ENCODE assay signal across 1 cellular context in the genomic region with DNA sequence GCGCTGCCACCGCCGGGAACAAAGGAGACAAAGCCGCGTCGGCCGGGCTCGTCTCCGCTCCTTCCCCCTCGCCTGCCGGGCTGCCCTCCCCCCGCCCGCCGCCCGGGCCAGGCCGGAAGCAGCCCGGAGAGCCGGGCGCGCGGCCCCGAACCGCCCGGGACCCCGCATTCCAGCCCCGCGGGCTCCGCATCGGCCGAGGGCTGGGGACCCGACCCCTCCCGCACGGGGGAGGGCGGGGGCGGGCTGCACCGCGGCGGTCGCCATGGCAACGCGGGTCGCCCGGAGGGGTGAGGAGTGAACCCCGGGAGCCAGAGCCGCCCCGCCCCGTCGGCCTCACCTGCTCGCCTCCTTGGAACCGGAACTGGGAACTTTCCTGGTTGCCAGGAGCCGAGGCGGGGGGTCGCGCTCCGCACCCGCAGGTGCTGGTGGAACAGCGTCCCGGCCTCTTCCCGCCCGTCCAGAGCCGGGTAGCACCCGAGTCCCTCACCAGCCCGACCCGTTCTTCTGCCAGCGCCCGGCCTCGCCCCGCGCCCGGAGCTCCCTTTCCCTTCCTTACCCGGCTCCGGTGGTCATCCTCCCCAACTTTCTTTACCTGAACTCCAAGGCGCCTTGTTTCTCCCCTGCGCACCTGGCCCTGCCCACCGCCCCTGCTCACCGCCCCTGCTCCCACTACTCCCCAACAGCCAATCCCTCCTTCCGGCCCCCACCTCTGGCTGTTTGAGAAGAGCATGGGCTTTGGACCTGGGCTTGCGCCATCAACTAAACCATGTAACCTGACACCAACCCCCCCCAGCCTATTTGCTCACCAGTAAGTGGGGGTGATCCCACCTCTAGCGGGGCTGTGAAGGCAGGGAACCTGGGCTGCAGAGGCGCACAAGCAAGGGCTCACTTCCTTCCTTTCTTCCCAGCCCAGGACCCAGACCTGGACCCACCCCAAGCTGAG.
TF ChIP-seq lines count a peak whose summit lies in the region.

A gene with protein sequence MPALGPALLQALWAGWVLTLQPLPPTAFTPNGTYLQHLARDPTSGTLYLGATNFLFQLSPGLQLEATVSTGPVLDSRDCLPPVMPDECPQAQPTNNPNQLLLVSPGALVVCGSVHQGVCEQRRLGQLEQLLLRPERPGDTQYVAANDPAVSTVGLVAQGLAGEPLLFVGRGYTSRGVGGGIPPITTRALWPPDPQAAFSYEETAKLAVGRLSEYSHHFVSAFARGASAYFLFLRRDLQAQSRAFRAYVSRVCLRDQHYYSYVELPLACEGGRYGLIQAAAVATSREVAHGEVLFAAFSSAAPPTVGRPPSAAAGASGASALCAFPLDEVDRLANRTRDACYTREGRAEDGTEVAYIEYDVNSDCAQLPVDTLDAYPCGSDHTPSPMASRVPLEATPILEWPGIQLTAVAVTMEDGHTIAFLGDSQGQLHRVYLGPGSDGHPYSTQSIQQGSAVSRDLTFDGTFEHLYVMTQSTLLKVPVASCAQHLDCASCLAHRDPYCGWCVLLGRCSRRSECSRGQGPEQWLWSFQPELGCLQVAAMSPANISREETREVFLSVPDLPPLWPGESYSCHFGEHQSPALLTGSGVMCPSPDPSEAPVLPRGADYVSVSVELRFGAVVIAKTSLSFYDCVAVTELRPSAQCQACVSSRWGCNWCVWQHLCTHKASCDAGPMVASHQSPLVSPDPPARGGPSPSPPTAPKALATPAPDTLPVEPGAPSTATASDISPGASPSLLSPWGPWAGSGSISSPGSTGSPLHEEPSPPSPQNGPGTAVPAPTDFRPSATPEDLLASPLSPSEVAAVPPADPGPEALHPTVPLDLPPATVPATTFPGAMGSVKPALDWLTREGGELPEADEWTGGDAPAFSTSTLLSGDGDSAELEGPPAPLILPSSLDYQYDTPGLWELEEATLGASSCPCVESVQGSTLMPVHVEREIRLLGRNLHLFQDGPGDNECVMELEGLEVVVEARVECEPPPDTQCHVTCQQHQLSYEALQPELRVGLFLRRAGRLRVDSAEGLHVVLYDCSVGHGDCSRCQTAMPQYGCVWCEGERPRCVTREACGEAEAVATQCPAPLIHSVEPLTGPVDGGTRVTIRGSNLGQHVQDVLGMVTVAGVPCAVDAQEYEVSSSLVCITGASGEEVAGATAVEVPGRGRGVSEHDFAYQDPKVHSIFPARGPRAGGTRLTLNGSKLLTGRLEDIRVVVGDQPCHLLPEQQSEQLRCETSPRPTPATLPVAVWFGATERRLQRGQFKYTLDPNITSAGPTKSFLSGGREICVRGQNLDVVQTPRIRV (N-terminal part only) (minus strand): TSS at position 671 of the 943 bp plus-strand sequence. CDS start 5,475 bp downstream, outside the sequence.

TF ChIP-seq in HepG2, 621 proteins besides CTCF, POLR2A, EP300 and RAD21 (continued from another document and continues in another):
- TF ChIP-seq, protein P1, sequence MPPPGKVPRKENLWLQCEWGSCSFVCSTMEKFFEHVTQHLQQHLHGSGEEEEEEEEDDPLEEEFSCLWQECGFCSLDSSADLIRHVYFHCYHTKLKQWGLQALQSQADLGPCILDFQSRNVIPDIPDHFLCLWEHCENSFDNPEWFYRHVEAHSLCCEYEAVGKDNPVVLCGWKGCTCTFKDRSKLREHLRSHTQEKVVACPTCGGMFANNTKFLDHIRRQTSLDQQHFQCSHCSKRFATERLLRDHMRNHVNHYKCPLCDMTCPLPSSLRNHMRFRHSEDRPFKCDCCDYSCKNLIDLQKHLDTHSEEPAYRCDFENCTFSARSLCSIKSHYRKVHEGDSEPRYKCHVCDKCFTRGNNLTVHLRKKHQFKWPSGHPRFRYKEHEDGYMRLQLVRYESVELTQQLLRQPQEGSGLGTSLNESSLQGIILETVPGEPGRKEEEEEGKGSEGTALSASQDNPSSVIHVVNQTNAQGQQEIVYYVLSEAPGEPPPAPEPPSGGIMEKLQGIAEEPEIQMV (CRISPR knock-in tag; IDR thresholded peaks at IDR 0.05; ENCODE audit: low read depth), result peak; percentile 92; the same call in 1 of the 2 replicates
- TF ChIP-seq ELF3 (CRISPR knock-in tag; IDR thresholded peaks at IDR 0.05) (peak; percentile 87), TBP (CRISPR knock-in tag; IDR thresholded peaks at IDR 0.05) (no peak), TBX3 (IDR thresholded peaks at IDR 0.05; ENCODE audit: borderline replicate concordance) (peak; percentile 81; the same call in 1 of the 2 replicates), KLF15 (CRISPR knock-in tag; IDR thresholded peaks at IDR 0.05; ENCODE audit: borderline replicate concordance) (peak; percentile 86; the same call in 1 of the 2 replicates), ZNF260 (CRISPR knock-in tag; IDR thresholded peaks at IDR 0.05; ENCODE audit: borderline replicate concordance, low read depth) (no peak), NONO (IDR thresholded peaks at IDR 0.05) (no peak), NONO (CRISPR knock-in tag; conservative IDR thresholded peaks at IDR 0.05) (peak; percentile 99), FOXM1 (CRISPR knock-in tag; IDR thresholded peaks at IDR 0.05) (no peak), BRD4 (CRISPR knock-in tag; IDR thresholded peaks at IDR 0.05) (peak; percentile 83), FOXO1 (CRISPR knock-in tag; IDR thresholded peaks at IDR 0.05) (peak; percentile 78; the same call in 1 of the 2 replicates), TEAD2 (CRISPR knock-in tag; IDR thresholded peaks at IDR 0.05) (0 out of 2 replicates have a peak, but pooled peaks have one; percentile 29), NFATC3 (CRISPR knock-in tag; IDR thresholded peaks at IDR 0.05) (peak; percentile 76; the same call in 1 of the 2 replicates), ZNF430 (CRISPR knock-in tag; IDR thresholded peaks at IDR 0.05) (peak; percentile 96), POLR2AphosphoS2 (IDR thresholded peaks at IDR 0.05; ENCODE audit: low read depth, low read length) (no peak), CEBPG (CRISPR knock-in tag; IDR thresholded peaks at IDR 0.05) (peak; percentile 96), ZNF564 (CRISPR knock-in tag; IDR thresholded peaks at IDR 0.05) (no peak; the same call in 1 of the 2 replicates), ATM (IDR thresholded peaks at IDR 0.05; ENCODE audit: borderline replicate concordance) (no peak), SPEN (CRISPR knock-in tag; IDR thresholded peaks at IDR 0.05; ENCODE audit: low read depth) (peak; percentile 92), PCBP2 (optimal IDR thresholded peaks at IDR 0.05; ENCODE audit: low read depth, low read length, poor library complexity, severe bottlenecking) (no peak), MTA1 (CRISPR knock-in tag; IDR thresholded peaks at IDR 0.05; ENCODE audit: borderline replicate concordance) (peak; percentile 93), KLF6 (CRISPR knock-in tag; IDR thresholded peaks at IDR 0.05) (peak; percentile 89), KDM2A (CRISPR knock-in tag; IDR thresholded peaks at IDR 0.05; ENCODE audit: borderline replicate concordance, low read depth) (peak; percentile 56; the same call in 1 of the 2 replicates), HHEX (CRISPR knock-in tag; IDR thresholded peaks at IDR 0.05) (peak; percentile 58; the same call in 1 of the 2 replicates), STAT5B (CRISPR knock-in tag; IDR thresholded peaks at IDR 0.05) (no peak), ZNF232 (CRISPR knock-in tag; IDR thresholded peaks at IDR 0.05; ENCODE audit: borderline replicate concordance) (no peak; the same call in 1 of the 2 replicates), SALL2 (CRISPR knock-in tag; IDR thresholded peaks at IDR 0.05) (peak; percentile 80), HOXA7 (CRISPR knock-in tag; IDR thresholded peaks at IDR 0.05) (no peak), ZNF496 (CRISPR knock-in tag; IDR thresholded peaks at IDR 0.05; ENCODE audit: insufficient replicate concordance) (no peak), HOXA3 (CRISPR knock-in tag; IDR thresholded peaks at IDR 0.05) (peak; percentile 79), TCF12 (IDR thresholded peaks at IDR 0.05) (no peak), TCF12 (CRISPR knock-in tag; IDR thresholded peaks at IDR 0.05) (peak; percentile 97), ZNF431 (CRISPR knock-in tag; IDR thresholded peaks at IDR 0.05; ENCODE audit: borderline replicate concordance, low read depth) (peak; percentile 6; the same call in 1 of the 2 replicates)
- TF ChIP-seq, protein P2, sequence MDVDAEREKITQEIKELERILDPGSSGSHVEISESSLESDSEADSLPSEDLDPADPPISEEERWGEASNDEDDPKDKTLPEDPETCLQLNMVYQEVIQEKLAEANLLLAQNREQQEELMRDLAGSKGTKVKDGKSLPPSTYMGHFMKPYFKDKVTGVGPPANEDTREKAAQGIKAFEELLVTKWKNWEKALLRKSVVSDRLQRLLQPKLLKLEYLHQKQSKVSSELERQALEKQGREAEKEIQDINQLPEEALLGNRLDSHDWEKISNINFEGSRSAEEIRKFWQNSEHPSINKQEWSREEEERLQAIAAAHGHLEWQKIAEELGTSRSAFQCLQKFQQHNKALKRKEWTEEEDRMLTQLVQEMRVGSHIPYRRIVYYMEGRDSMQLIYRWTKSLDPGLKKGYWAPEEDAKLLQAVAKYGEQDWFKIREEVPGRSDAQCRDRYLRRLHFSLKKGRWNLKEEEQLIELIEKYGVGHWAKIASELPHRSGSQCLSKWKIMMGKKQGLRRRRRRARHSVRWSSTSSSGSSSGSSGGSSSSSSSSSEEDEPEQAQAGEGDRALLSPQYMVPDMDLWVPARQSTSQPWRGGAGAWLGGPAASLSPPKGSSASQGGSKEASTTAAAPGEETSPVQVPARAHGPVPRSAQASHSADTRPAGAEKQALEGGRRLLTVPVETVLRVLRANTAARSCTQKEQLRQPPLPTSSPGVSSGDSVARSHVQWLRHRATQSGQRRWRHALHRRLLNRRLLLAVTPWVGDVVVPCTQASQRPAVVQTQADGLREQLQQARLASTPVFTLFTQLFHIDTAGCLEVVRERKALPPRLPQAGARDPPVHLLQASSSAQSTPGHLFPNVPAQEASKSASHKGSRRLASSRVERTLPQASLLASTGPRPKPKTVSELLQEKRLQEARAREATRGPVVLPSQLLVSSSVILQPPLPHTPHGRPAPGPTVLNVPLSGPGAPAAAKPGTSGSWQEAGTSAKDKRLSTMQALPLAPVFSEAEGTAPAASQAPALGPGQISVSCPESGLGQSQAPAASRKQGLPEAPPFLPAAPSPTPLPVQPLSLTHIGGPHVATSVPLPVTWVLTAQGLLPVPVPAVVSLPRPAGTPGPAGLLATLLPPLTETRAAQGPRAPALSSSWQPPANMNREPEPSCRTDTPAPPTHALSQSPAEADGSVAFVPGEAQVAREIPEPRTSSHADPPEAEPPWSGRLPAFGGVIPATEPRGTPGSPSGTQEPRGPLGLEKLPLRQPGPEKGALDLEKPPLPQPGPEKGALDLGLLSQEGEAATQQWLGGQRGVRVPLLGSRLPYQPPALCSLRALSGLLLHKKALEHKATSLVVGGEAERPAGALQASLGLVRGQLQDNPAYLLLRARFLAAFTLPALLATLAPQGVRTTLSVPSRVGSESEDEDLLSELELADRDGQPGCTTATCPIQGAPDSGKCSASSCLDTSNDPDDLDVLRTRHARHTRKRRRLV (CRISPR knock-in tag; IDR thresholded peaks at IDR 0.05), result peak; percentile 94
- TF ChIP-seq, protein P3, sequence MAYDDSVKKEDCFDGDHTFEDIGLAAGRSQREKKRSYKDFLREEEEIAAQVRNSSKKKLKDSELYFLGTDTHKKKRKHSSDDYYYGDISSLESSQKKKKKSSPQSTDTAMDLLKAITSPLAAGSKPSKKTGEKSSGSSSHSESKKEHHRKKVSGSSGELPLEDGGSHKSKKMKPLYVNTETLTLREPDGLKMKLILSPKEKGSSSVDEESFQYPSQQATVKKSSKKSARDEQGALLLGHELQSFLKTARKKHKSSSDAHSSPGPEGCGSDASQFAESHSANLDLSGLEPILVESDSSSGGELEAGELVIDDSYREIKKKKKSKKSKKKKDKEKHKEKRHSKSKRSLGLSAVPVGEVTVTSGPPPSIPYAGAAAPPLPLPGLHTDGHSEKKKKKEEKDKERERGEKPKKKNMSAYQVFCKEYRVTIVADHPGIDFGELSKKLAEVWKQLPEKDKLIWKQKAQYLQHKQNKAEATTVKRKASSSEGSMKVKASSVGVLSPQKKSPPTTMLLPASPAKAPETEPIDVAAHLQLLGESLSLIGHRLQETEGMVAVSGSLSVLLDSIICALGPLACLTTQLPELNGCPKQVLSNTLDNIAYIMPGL (CRISPR knock-in tag; IDR thresholded peaks at IDR 0.05; ENCODE audit: borderline replicate concordance in 1 of 2, low read depth in 1 of 2), result peak; percentile 49 to 65; a peak in 3 of 4 replicates
- TF ChIP-seq, protein P4, sequence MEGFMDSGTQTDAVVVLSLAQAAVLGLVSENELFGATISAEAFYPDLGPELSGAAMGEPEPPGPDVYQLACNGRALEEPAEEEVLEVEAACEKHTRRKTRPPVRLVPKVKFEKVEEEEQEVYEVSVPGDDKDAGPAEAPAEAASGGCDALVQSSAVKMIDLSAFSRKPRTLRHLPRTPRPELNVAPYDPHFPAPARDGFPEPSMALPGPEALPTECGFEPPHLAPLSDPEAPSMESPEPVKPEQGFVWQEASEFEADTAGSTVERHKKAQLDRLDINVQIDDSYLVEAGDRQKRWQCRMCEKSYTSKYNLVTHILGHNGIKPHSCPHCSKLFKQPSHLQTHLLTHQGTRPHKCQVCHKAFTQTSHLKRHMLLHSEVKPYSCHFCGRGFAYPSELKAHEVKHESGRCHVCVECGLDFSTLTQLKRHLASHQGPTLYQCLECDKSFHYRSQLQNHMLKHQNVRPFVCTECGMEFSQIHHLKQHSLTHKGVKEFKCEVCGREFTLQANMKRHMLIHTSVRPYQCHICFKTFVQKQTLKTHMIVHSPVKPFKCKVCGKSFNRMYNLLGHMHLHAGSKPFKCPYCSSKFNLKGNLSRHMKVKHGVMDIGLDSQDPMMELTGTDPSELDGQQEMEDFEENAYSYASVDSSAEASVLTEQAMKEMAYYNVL (CRISPR knock-in tag; IDR thresholded peaks at IDR 0.05; ENCODE audit: borderline replicate concordance), result peak; percentile 85; the same call in 1 of the 2 replicates
- TF ChIP-seq, protein P5, sequence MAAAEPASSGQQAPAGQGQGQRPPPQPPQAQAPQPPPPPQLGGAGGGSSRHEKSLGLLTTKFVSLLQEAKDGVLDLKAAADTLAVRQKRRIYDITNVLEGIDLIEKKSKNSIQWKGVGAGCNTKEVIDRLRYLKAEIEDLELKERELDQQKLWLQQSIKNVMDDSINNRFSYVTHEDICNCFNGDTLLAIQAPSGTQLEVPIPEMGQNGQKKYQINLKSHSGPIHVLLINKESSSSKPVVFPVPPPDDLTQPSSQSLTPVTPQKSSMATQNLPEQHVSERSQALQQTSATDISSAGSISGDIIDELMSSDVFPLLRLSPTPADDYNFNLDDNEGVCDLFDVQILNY (CRISPR knock-in tag; conservative IDR thresholded peaks at IDR 0.05), result no peak; the same call in 1 of the 2 replicates
- TF ChIP-seq, protein P6, sequence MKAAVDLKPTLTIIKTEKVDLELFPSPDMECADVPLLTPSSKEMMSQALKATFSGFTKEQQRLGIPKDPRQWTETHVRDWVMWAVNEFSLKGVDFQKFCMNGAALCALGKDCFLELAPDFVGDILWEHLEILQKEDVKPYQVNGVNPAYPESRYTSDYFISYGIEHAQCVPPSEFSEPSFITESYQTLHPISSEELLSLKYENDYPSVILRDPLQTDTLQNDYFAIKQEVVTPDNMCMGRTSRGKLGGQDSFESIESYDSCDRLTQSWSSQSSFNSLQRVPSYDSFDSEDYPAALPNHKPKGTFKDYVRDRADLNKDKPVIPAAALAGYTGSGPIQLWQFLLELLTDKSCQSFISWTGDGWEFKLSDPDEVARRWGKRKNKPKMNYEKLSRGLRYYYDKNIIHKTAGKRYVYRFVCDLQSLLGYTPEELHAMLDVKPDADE (CRISPR knock-in tag; IDR thresholded peaks at IDR 0.05), result no peak
